ENCODE assay signal across 2 cellular contexts in the genomic region with DNA sequence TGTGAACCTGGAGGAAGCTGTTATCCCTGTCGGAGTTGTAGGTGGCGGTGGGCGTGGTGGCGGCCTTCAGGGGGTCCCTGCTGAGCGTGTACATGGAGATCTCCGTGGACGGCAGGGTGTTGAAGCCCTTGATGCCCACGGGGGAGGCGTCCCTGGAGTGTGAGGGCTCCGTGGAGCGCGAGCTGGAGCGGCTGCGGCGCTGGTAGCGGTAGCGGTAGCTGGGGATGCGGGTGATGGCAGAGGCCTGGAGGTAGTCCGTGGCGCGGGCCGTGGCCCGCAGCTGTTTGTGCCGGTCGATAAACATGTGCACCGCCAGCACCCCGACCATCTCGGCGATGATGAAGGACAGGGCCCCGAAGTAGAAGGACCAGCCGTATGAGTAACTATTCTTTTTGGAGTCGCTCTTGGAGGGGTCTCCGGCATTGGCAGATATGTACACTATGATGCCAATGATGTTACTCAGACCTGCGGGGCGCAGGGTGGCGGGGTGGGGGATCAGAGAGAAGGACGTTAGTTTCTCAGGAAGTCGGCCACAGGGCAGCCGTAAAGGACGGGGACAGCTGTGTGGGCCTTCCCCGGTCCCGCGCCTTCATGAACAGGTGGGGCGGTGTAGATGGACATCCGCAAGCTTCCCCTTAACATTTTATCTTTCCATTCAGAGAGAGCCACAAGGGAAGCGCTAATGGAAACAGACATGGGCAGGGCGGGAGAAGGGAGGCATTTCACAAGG.
TF ChIP-seq lines count a peak whose summit lies in the region.

No MANE protein-coding gene starts in this region.

TF ChIP-seq in IMR-90, 13 proteins besides CTCF, POLR2A, EP300 and RAD21:
- TF ChIP-seq CHD1 (IDR thresholded peaks at IDR 0.05; ENCODE audit: low read depth, low read length), result no peak
- no peak for TF ChIP-seq FOS (IDR thresholded peaks at IDR 0.05; ENCODE audit: low read depth, low read length)
- TF ChIP-seq RCOR1 (IDR thresholded peaks at IDR 0.05; ENCODE audit: insufficient replicate concordance, low read length), result no peak
- no peak for TF ChIP-seq ELK1 (IDR thresholded peaks at IDR 0.05; ENCODE audit: borderline replicate concordance, low read depth, low read length)
- TF ChIP-seq MAZ (IDR thresholded peaks at IDR 0.05; ENCODE audit: borderline replicate concordance, low read depth, low read length), result no peak
- TF ChIP-seq CEBPB (IDR thresholded peaks at IDR 0.05; ENCODE audit: low read depth, low read length), result no peak
- TF ChIP-seq MXI1 (IDR thresholded peaks at IDR 0.05; ENCODE audit: borderline replicate concordance, low read depth, low read length), result no peak
- TF ChIP-seq BHLHE40 (IDR thresholded peaks at IDR 0.05; ENCODE audit: low read depth, low read length), result no peak
- TF ChIP-seq USF2 (IDR thresholded peaks at IDR 0.05; ENCODE audit: low read depth, low read length), result no peak
- no peak for TF ChIP-seq NFE2L2 (IDR thresholded peaks at IDR 0.05; ENCODE audit: low read depth, low read length)
- no peak for TF ChIP-seq MAFK (IDR thresholded peaks at IDR 0.05; ENCODE audit: low read depth, low read length)

TF ChIP-seq in K562, 482 proteins besides CTCF, POLR2A, EP300 and RAD21:
- TF ChIP-seq, protein P1, sequence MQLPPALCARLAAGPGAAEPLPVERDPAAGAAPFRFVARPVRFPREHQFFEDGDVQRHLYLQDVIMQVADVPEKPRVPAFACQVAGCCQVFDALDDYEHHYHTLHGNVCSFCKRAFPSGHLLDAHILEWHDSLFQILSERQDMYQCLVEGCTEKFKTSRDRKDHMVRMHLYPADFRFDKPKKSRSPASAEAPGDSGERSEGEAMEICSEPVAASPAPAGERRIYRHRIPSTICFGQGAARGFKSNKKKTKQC (CRISPR knock-in tag; IDR thresholded peaks at IDR 0.05), result no peak
- TF ChIP-seq NR1H2 (CRISPR knock-in tag; IDR thresholded peaks at IDR 0.05) (no peak), TRIM24 (IDR thresholded peaks at IDR 0.05) (no peak)
- TF ChIP-seq, protein P2, sequence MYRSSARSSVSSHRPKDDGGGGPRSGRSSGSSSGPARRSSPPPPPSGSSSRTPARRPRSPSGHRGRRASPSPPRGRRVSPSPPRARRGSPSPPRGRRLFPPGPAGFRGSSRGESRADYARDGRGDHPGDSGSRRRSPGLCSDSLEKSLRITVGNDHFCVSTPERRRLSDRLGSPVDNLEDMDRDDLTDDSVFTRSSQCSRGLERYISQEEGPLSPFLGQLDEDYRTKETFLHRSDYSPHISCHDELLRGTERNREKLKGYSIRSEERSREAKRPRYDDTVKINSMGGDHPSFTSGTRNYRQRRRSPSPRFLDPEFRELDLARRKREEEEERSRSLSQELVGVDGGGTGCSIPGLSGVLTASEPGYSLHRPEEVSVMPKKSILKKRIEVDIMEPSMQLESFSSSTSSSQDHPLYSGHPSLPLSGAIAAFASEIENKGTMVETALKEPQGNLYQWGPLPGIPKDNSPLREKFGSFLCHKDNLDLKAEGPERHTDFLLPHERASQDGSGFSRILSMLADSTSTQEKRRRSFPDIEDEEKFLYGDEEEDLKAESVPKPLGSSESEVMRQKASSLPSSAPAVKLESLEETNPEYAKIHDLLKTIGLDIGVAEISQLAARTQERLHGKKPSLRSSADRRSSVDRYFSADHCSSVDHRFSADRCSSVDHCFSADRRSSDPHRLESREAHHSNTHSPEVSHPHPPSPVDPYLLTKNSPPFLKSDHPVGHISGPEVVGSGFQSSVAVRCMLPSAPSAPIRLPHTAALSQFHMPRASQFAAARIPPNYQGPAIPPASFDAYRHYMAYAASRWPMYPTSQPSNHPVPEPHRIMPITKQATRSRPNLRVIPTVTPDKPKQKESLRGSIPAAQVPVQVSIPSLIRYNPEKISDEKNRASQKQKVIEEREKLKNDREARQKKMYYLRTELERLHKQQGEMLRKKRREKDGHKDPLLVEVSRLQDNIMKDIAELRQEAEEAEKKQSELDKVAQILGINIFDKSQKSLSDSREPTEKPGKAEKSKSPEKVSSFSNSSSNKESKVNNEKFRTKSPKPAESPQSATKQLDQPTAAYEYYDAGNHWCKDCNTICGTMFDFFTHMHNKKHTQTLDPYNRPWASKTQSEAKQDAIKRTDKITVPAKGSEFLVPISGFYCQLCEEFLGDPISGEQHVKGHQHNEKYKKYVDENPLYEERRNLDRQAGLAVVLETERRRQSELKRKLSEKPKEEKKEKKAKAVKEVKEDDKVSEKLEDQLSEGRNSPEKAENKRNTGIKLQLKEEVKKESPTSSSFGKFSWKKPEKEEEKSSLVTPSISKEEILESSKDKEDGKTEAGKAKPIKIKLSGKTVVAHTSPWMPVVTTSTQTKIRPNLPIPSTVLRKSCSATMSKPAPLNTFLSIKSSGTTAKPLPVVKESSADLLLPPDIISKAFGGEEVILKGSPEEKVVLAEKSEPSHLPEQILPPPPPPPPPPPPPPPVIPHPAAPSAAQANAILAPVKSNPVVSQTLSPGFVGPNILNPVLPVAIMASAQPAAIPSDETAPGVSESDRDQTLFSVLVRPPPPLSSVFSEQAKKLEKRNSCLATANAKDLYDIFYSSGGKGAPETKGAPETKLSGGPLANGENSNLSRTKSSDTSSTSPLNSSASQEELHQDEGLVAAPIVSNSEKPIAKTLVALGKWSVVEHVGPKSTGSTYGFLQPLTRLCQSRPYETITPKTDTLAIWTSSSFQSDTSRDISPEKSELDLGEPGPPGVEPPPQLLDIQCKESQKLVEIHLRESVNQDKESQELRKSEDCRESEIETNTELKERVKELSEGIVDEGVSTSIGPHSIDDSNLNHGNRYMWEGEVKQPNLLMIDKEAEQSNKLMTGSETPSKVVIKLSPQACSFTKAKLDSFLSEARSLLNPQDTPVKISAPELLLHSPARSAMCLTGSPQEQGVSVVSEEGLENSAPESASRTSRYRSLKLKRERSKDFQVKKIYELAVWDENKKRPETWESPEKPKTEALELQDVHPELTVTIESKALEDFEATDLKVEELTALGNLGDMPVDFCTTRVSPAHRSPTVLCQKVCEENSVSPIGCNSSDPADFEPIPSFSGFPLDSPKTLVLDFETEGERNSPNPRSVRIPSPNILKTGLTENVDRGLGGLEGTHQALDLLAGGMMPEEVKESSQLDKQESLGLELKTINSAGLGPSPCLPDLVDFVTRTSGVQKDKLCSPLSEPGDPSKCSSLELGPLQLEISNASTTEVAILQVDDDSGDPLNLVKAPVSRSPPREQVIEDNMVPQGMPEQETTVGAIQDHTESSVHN (IDR thresholded peaks at IDR 0.05; ENCODE audit: borderline replicate concordance in 1 of 2, low read depth in 1 of 2), result no peak
- TF ChIP-seq, protein P3, sequence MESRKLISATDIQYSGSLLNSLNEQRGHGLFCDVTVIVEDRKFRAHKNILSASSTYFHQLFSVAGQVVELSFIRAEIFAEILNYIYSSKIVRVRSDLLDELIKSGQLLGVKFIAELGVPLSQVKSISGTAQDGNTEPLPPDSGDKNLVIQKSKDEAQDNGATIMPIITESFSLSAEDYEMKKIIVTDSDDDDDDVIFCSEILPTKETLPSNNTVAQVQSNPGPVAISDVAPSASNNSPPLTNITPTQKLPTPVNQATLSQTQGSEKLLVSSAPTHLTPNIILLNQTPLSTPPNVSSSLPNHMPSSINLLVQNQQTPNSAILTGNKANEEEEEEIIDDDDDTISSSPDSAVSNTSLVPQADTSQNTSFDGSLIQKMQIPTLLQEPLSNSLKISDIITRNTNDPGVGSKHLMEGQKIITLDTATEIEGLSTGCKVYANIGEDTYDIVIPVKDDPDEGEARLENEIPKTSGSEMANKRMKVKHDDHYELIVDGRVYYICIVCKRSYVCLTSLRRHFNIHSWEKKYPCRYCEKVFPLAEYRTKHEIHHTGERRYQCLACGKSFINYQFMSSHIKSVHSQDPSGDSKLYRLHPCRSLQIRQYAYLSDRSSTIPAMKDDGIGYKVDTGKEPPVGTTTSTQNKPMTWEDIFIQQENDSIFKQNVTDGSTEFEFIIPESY (CRISPR knock-in tag; IDR thresholded peaks at IDR 0.05), result peak; percentile 77
TF ChIP-seq in K562: peak in this region for 1.
